In the genomic region with DNA sequence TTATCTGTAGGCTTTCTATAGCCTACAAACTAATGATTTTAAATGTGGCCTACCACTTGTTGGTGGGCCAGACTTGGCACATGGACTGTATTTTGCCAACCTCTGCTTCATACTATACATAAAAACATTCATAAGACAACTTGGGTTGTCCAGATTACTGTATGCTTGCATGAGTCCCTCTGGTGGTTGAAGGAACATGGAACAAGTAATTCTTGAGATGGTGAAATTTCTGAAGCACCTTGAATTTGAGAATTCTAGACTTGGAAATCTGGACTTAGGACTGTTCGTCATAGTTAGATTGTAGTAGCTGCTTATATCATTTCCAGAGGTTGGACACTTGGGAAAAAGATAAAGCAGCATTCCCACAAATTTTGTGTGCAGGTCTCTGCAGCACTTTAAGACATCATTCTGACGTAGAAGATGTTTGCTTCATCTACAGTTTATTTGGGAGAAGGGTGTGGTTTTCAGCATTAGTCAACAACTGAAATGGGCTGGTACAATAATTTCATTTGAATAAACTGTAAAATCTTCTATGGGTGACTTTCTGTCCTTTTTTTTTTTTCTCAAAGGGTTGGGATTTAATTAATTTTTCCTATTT, we compare ENCODE assay signal across 8 cellular contexts. TPM values are rescaled to one million over a fixed set of nuclear protein-coding genes. Genes with fewer than 3 reads are reported as not detected.
A peak's percentile ranks its signal among the peaks of the same experiment; 100 is the strongest.
DNase-seq lines count a peak whose midpoint lies in the region; ATAC-seq, FAIRE-seq and TF ChIP-seq lines count a peak whose summit lies in the region.

No MANE protein-coding gene starts in this region.

- no peak for FAIRE-seq in H54 (lab: Jason Lieb, UNC)

- TF ChIP-seq POLR2A in H54 (IDR thresholded peaks at IDR 0.05; ENCODE audit: low read depth, low read length) = no peak

- peak; percentile 70 for TF ChIP-seq CTCF in epithelial cell of proximal tubule (conservative IDR thresholded peaks at IDR 0.05; ENCODE audit: low read depth, low read length)

- H3K36me3 Mint-ChIP-seq in activated T-cell treated with anti-CD3 and anti-CD28 coated beads, Interleukin-2, amount 50 U/mL, for 24 hours (ENCODE audit: low read depth) = peaks cover 14% of the 10 kb centered on the region
- H3K36me3 Mint-ChIP-seq in stimulated activated effector memory CD8-positive, alpha-beta T cell treated with anti-CD3 and anti-CD28 coated beads, Interleukin-12 subunit alpha, Interleukin-12 subunit beta, amount 100 ng/mL, for 72 hours = peaks cover 36% of the 10 kb centered on the region

- H3K4me1 Mint-ChIP-seq in activated T-cell treated with anti-CD3 and anti-CD28 coated beads, Interleukin-2, amount 50 U/mL, for 24 hours (ENCODE audit: low read depth) = peaks cover 89% of the 10 kb centered on the region
- peaks cover 85% of the 10 kb centered on the region for H3K4me1 Mint-ChIP-seq in stimulated activated effector memory CD8-positive, alpha-beta T cell treated with anti-CD3 and anti-CD28 coated beads, Interleukin-12 subunit alpha, Interleukin-12 subunit beta, amount 100 ng/mL, for 72 hours

- peak overlapping the region; percentile 55 for H3K27ac Mint-ChIP-seq in activated T-cell treated with anti-CD3 and anti-CD28 coated beads, Interleukin-2, amount 50 U/mL, for 24 hours
- H3K27ac Mint-ChIP-seq in stimulated activated effector memory CD8-positive, alpha-beta T cell treated with anti-CD3 and anti-CD28 coated beads, Interleukin-12 subunit alpha, Interleukin-12 subunit beta, amount 100 ng/mL, for 72 hours = no peak overlapping the region

- no peaks in the 10 kb centered on the region for H3K27me3 Mint-ChIP-seq in activated T-cell treated with anti-CD3 and anti-CD28 coated beads, Interleukin-2, amount 50 U/mL, for 24 hours

- peak; percentile 68 for ATAC-seq in stimulated activated effector memory CD8-positive, alpha-beta T cell treated with anti-CD3 and anti-CD28 coated beads, Interleukin-12 subunit alpha, Interleukin-12 subunit beta, amount 100 ng/mL, for 72 hours
- ATAC-seq in HG02885 (IDR thresholded peaks at IDR 0.05; ENCODE audit: poor library complexity, unreplicated experiment) = no peak

- no peak overlapping the region for H3K4me3 ChIP-seq in epithelial cell of proximal tubule (ENCODE audit: low read depth, low read length)

- no peak overlapping the region for H3K4me3 Mint-ChIP-seq in activated T-cell treated with anti-CD3 and anti-CD28 coated beads, Interleukin-2, amount 50 U/mL, for 24 hours
- no peak overlapping the region for H3K4me3 Mint-ChIP-seq in stimulated activated effector memory CD8-positive, alpha-beta T cell treated with anti-CD3 and anti-CD28 coated beads, Interleukin-12 subunit alpha, Interleukin-12 subunit beta, amount 100 ng/mL, for 72 hours

- no peak for DNase-seq in activated T-cell treated with anti-CD3 and anti-CD28 coated beads, Interleukin-2, amount 50 U/mL, for 24 hours
- DNase-seq in activated T-cell treated with anti-CD3 and anti-CD28 coated beads for 4 hours = no peak
- peak; percentile 54 for DNase-seq in OCI-M1 (lab: John Stamatoyannopoulos, UW)
- DNase-seq in epithelial cell of proximal tubule (ENCODE audit: low read depth) = no peak
- DNase-seq in stimulated activated effector memory CD8-positive, alpha-beta T cell treated with anti-CD3 and anti-CD28 coated beads, Interleukin-12 subunit alpha, Interleukin-12 subunit beta, amount 100 ng/mL, for 72 hours (ENCODE audit: low spot score in 2 of 2) = no peak
- DNase-seq in activated CD4-positive, alpha-beta T cell treated with anti-CD3 and anti-CD28 coated beads for 1 hour = no peak
- DNase-seq in H54 (ENCODE audit: insufficient read length, low spot score) = no peak

- H3K9me3 Mint-ChIP-seq in activated T-cell treated with anti-CD3 and anti-CD28 coated beads, Interleukin-2, amount 50 U/mL, for 24 hours = peaks cover 3% of the 10 kb centered on the region
- H3K9me3 Mint-ChIP-seq in stimulated activated effector memory CD8-positive, alpha-beta T cell treated with anti-CD3 and anti-CD28 coated beads, Interleukin-12 subunit alpha, Interleukin-12 subunit beta, amount 100 ng/mL, for 72 hours = peaks cover 1% of the 10 kb centered on the region

RNA-seq across cellular contexts. Expression of a gene that starts 31.2 kb away (rescaled TPM):
- total RNA-seq in epithelial cell of proximal tubule = 15.8 and 24.7 TPM in 2 replicates
